ENCODE assay signal across 8 cellular contexts in the genomic region with DNA sequence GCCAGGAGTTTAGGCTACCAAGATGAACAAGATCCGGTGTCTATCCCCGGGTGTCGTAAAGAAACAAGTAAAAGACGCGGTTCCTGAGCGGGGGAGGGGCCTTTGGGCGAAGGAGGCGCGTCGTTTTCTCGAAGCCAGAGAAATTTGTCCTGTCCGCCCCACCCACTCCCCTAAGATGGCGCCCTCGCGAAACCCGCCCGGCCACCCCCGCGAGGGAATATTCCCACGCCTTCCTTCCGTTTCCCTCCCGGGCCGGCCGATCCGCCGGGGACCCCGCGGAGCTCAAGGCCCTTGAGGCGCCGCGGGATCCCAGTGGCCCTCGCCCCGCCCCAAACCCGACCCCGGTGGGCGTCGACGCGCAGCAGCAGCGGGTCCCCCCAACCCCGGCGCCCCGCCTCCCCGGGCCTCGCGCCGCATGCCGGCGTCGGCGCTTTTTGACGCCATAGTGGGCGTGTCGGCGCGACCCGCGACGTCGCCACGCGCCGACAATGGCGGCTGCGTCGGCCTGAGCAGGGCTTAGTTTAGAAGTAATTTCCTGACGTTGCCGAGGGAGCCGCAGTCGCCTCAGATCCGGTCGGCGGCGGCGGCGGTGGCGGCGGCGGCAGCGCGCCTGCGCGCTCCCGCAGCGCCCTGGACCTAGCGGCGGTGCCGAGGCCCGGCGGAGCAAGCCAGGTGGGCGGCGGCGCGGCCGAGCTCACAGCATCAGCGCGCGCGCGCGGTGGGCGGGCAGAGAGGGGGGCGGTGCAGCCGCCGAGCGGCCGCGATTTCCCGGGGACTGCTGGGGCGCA. TPM values are rescaled to one million over a fixed set of nuclear protein-coding genes. Genes with fewer than 3 reads are reported as not detected.
DNase-seq lines count a peak whose midpoint lies in the region; TF ChIP-seq lines count a peak whose summit lies in the region.

No MANE protein-coding gene starts in this region.

- no peaks in the 10 kb centered on the region for H3K36me3 ChIP-seq in GM06990 (ENCODE audit: control insufficient read depth, insufficient read depth, low read length)

- TF ChIP-seq CTCF in GM06990 (IDR thresholded peaks at IDR 0.05; ENCODE audit: insufficient read depth, low read length, poor library complexity, severe bottlenecking) (no peak), HFFc6 (IDR thresholded peaks at IDR 0.05) (peak; percentile 23)

- peak overlapping the region; percentile 91 for H3K27ac Mint-ChIP-seq in HFFc6
- H3K27ac Mint-ChIP-seq in activated naive CD4-positive, alpha-beta T cell treated with anti-CD3 and anti-CD28 coated beads, Interleukin-2, amount 10 ng/mL, durations not matched to agents 7 days and 5 days, result peak overlapping the region; percentile 97

- peaks cover 11% of the 10 kb centered on the region; the same call in 1 of the 2 replicates for H3K4me1 Mint-ChIP-seq in HFFc6 (ENCODE audit: low read depth)
- H3K4me1 Mint-ChIP-seq in activated naive CD4-positive, alpha-beta T cell treated with anti-CD3 and anti-CD28 coated beads, Interleukin-2, amount 10 ng/mL, durations not matched to agents 7 days and 5 days, result peaks cover 30% of the 10 kb centered on the region

- peak overlapping the region; percentile 94 for H3K4me3 Mint-ChIP-seq in HFFc6
- H3K4me3 Mint-ChIP-seq in activated naive CD4-positive, alpha-beta T cell treated with anti-CD3 and anti-CD28 coated beads, Interleukin-2, amount 10 ng/mL, durations not matched to agents 7 days and 5 days, result peak overlapping the region; percentile 95

- DNase-seq in GM06990 (ENCODE audit: extremely low read depth, insufficient read length), result peak; percentile 92
- peak; percentile 74 for DNase-seq in HFFc6
- DNase-seq in MV-4-11 (lab: John Stamatoyannopoulos, UW), result peak; percentile 87
- peak; percentile 87 for DNase-seq in SK-MEL-5 (ENCODE audit: low read depth, low spot score)
- DNase-seq in activated naive CD4-positive, alpha-beta T cell treated with anti-CD3 and anti-CD28 coated beads, Interleukin-2, amount 10 ng/mL, durations not matched to agents 7 days and 5 days, result peak; percentile 92
- peak; percentile 75 for DNase-seq in germinal center (ENCODE audit: low spot score)
- DNase-seq in non-pigmented ciliary epithelial cell (ENCODE audit: low read depth), result peak; percentile 27
- peak; percentile 3 to 87 (median 72) for DNase-seq in substantia nigra (lab: John Stamatoyannopoulos, UW)

- peak overlapping the region; percentile 84 for H3K27ac ChIP-seq in substantia nigra (ENCODE audit: low read depth, low read length, poor library complexity, severe bottlenecking)

- CTCF ChIA-PET in activated naive CD4-positive, alpha-beta T cell treated with anti-CD3 and anti-CD28 coated beads, Interleukin-2, amount 10 ng/mL, durations not matched to agents 7 days and 5 days (lab: Charles Lee), result interaction anchor here (0.9 to 3.0 kb wide), 4 partner anchors 80 to 198 kb away, joined by 3 to 9 read pairs (median 4); no protein-coding TSS in a partner anchor

- H3K27me3 Mint-ChIP-seq in HFFc6 (ENCODE audit: insufficient read depth), result peaks cover 1% of the 10 kb centered on the region; the same call in 1 of the 2 replicates
- peaks cover 7% of the 10 kb centered on the region for H3K27me3 Mint-ChIP-seq in activated naive CD4-positive, alpha-beta T cell treated with anti-CD3 and anti-CD28 coated beads, Interleukin-2, amount 10 ng/mL, durations not matched to agents 7 days and 5 days

- no peaks in the 10 kb centered on the region for H3K27me3 ChIP-seq in GM06990 (replicated peaks; ENCODE audit: control insufficient read depth, insufficient read depth, low read length)

- H3K36me3 Mint-ChIP-seq in HFFc6 (ENCODE audit: low read depth), result no peaks in the 10 kb centered on the region
- peaks cover 10% of the 10 kb centered on the region for H3K36me3 Mint-ChIP-seq in activated naive CD4-positive, alpha-beta T cell treated with anti-CD3 and anti-CD28 coated beads, Interleukin-2, amount 10 ng/mL, durations not matched to agents 7 days and 5 days

- H3K4me3 ChIP-seq in GM06990 (replicated peaks; ENCODE audit: low read depth, low read length), result peak overlapping the region; percentile 77

- in situ Hi-C loops in SK-MEL-5 (cut with HindIII; ENCODE audit: low pct_unique_long_range_greater_than_20kb, low sequenced_read_pairs), result no loop called here

- H3K9me3 Mint-ChIP-seq in HFFc6, result no peaks in the 10 kb centered on the region
- no peaks in the 10 kb centered on the region for H3K9me3 Mint-ChIP-seq in activated naive CD4-positive, alpha-beta T cell treated with anti-CD3 and anti-CD28 coated beads, Interleukin-2, amount 10 ng/mL, durations not matched to agents 7 days and 5 days

RNA-seq across cellular contexts. Expression of gene HTATSF1, which starts 0.4 kb away (rescaled TPM):
- 10 to 100 TPM; 31.9 to 37.7 (median 33.0) TPM for total RNA-seq in HFFc6 (2021; fragmentation: NEBNext Ultra II Directional; extraction: Animal tissue kit (Norgen Biotek cat#: 25700))
- total RNA-seq in SK-MEL-5 (2014; rRNA removed; shearing (Covaris generic)), result 46.7 and 47.8 TPM in 2 replicates
- 44.9 and 45.4 TPM in 2 replicates for polyA plus RNA-seq in SK-MEL-5 (2015; cell fraction: cytosol; rRNA removed)
- polyA plus RNA-seq in SK-MEL-5 (2015; cell fraction: nucleus; rRNA removed), result 8.3 and 12.0 TPM in 2 replicates

RNA-seq across cellular contexts. Expression of gene BRS3, which starts 9.2 kb away (rescaled TPM):
- total RNA-seq in HFFc6 (2021; fragmentation: NEBNext Ultra II Directional; extraction: Animal tissue kit (Norgen Biotek cat#: 25700)), result not detected
- not detected in 2 replicates for total RNA-seq in SK-MEL-5 (2014; rRNA removed; shearing (Covaris generic))
- polyA plus RNA-seq in SK-MEL-5 (2015; cell fraction: cytosol; rRNA removed), result not detected in 2 replicates
- not detected in 2 replicates for polyA plus RNA-seq in SK-MEL-5 (2015; cell fraction: nucleus; rRNA removed)

RNA-seq across cellular contexts. Expression of gene VGLL1, which starts 35.1 kb away (rescaled TPM):
- not detected for total RNA-seq in HFFc6 (2021; fragmentation: NEBNext Ultra II Directional; extraction: Animal tissue kit (Norgen Biotek cat#: 25700))
- total RNA-seq in SK-MEL-5 (2014; rRNA removed; shearing (Covaris generic)), result not detected in 2 replicates
- polyA plus RNA-seq in SK-MEL-5 (2015; cell fraction: cytosol; rRNA removed), result not detected in 2 replicates
- polyA plus RNA-seq in SK-MEL-5 (2015; cell fraction: nucleus; rRNA removed), result not detected in 2 replicates

Comparison
In these comparisons a context has a peak if more than half of its experiments do, and no peak if none do; other contexts are left out.
1. Peak in every context shown above with its lines: DNase-seq, H3K4me3 ChIP-seq and H3K27ac ChIP-seq.
2. DNase-seq: peak in every context shown above with its lines; median percentile 92 in GM06990; 92 in activated naive CD4-positive, alpha-beta T cell treated with anti-CD3 and anti-CD28 coated beads, Interleukin-2, amount 10 ng/mL, durations not matched to agents 7 days and 5 days; 87 in MV-4-11; 87 in SK-MEL-5; 75 in germinal center; 74 in HFFc6; 72 in substantia nigra; 27 in non-pigmented ciliary epithelial cell.